10 cellular contexts compared by ENCODE assay signal in the genomic region with DNA sequence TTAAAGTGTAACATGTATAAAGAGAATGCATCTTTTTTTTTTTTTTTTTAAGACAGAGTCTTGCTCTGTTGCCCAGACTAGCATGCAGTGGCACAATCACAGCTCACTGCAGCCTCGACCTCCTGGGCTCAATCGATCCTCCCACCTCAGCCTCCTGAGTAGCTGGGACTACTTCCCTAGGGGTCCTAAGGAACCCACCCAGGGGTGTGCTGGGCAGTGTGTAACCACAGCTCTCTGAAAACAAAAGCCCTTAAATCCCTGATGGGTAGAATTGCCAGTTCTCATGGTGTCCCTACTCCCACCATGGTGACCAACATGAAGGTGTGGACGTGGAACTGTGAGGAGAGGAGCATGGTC.
DNase-seq lines count a peak whose midpoint lies in the region; ATAC-seq and TF ChIP-seq lines count a peak whose summit lies in the region.
"Had no signal": no experiment of that assay in that cellular context is flagged by ENCODE, and none has a peak within 500 bp of the region (broad histone marks: within the 10 kb centered on the region; RNA-seq: fewer than 3 reads in every experiment).

No MANE protein-coding gene starts in this region.

- H3K4me1 ChIP-seq in CD8-positive, alpha-beta T cell (ENCODE audit: insufficient read depth, low read length) = peaks cover 47% of the 10 kb centered on the region
- H3K4me1 ChIP-seq in left lung (peaks cover 41 to 64% of the 10 kb centered on the region in 2 donors), gastroesophageal sphincter (peaks cover 11 to 57% (median 32%) of the 10 kb centered on the region in 3 donors)

- no peak for TF ChIP-seq EP300 in gastroesophageal sphincter (IDR thresholded peaks at IDR 0.05)

- H3K4me3 ChIP-seq in CD8-positive, alpha-beta T cell (ENCODE audit: low read depth, low read length) = no peak overlapping the region
- H3K4me3 ChIP-seq in left lung (no peak overlapping the region), gastroesophageal sphincter (no peak overlapping the region)
- H3K4me3 ChIP-seq: esophagus muscularis mucosa had no signal

- H3K4me1 Mint-ChIP-seq in CD8-positive, alpha-beta T cell (ENCODE audit: low read depth) = peaks cover 36% of the 10 kb centered on the region

- ATAC-seq in CD8-positive, alpha-beta T cell = peak; percentile 6
- peak; percentile 11 for ATAC-seq in GM21390 (IDR thresholded peaks at IDR 0.05; ENCODE audit: unreplicated experiment)
- ATAC-seq in HG03460 (IDR thresholded peaks at IDR 0.05; ENCODE audit: unreplicated experiment) = peak; percentile 6
- no peak for ATAC-seq in left lung
- ATAC-seq in HG02884 (IDR thresholded peaks at IDR 0.05; ENCODE audit: unreplicated experiment) = no peak
- no peak for ATAC-seq in gastroesophageal sphincter

- H3K36me3 Mint-ChIP-seq in CD8-positive, alpha-beta T cell = no peaks in the 10 kb centered on the region

- POLR2A ChIA-PET in CD8-positive, alpha-beta T cell (lab: Charles Lee) = no interaction called here

- no peak overlapping the region for H3K4me3 Mint-ChIP-seq in CD8-positive, alpha-beta T cell

- H3K36me3 ChIP-seq in CD8-positive, alpha-beta T cell (ENCODE audit: insufficient read depth, low read length) = no peaks in the 10 kb centered on the region
- H3K36me3 ChIP-seq in left lung (no peaks in the 10 kb centered on the region), gastroesophageal sphincter (no peaks in the 10 kb centered on the region)
- H3K36me3 ChIP-seq: esophagus muscularis mucosa had no signal

- no peaks in the 10 kb centered on the region for H3K27me3 Mint-ChIP-seq in CD8-positive, alpha-beta T cell (ENCODE audit: low read depth)

- no peak overlapping the region for H3K27ac ChIP-seq in CD8-positive, alpha-beta T cell (ENCODE audit: low read depth, low read length)
- H3K27ac ChIP-seq in left lung (peak overlapping the region; percentile 71 to 78), gastroesophageal sphincter (peak overlapping the region in 1 of 4 donors; percentile 30)

- H3K9me3 Mint-ChIP-seq in CD8-positive, alpha-beta T cell = no peaks in the 10 kb centered on the region
- H3K9me3 Mint-ChIP-seq: activated T-cell treated with anti-CD3 and anti-CD28 coated beads, Interleukin-2, amount 50 U/mL, for 4 hours had no signal

- WGBS in gastroesophageal sphincter (ENCODE audit: low coverage in 1 of 2), 2 donors = 67 to 82% methylated on average over 1 to 2 of the region's 3 CpGs

- CTCF ChIA-PET in CD8-positive, alpha-beta T cell (lab: Charles Lee) = interaction anchor here (0.7 to 1.5 kb wide), 4 partner anchors 10 to 167 kb away, joined by 3 to 6 read pairs (median 4); no protein-coding TSS in a partner anchor

- no peak for TF ChIP-seq POLR2A in gastroesophageal sphincter (IDR thresholded peaks at IDR 0.05)

- peak in 1 of 7 experiments; percentile 32 for DNase-seq in CD8-positive, alpha-beta T cell
- DNase-seq in left lung (no peak), COLO668 (lab: John Stamatoyannopoulos, UW; ENCODE audit: unreplicated experiment) (no peak), DMS79 treated with DMSO at 0.1 percent for 48 hours (lab: John Stamatoyannopoulos, UW) (no peak)
- DNase-seq: activated T-cell treated with anti-CD3 and anti-CD28 coated beads, Interleukin-2, amount 50 U/mL, for 4 hours had no signal

- intact Hi-C loops in CD8-positive, alpha-beta T cell (cut with DNase I, micrococcal nuclease) = no loop called here
- intact Hi-C loops in left lung (cut with DNase I) = no loop called here

- peak overlapping the region; percentile 60 for H3K27ac Mint-ChIP-seq in CD8-positive, alpha-beta T cell

- no peak for TF ChIP-seq CTCF in CD8-positive, alpha-beta T cell (IDR thresholded peaks at IDR 0.05)
- no peak for TF ChIP-seq CTCF in left lung (IDR thresholded peaks at IDR 0.05)
- TF ChIP-seq CTCF in gastroesophageal sphincter (IDR thresholded peaks at IDR 0.05) = no peak

- H3K9me3 ChIP-seq in CD8-positive, alpha-beta T cell (ENCODE audit: low read length) = no peaks in the 10 kb centered on the region
- no peaks in the 10 kb centered on the region for H3K9me3 ChIP-seq in left lung
- H3K9me3 ChIP-seq in gastroesophageal sphincter = no peaks in the 10 kb centered on the region
- H3K9me3 ChIP-seq: esophagus muscularis mucosa had no signal

- H3K27me3 ChIP-seq in CD8-positive, alpha-beta T cell (ENCODE audit: insufficient read depth, low read length) = no peaks in the 10 kb centered on the region
- H3K27me3 ChIP-seq in left lung (no peaks in the 10 kb centered on the region), gastroesophageal sphincter (no peaks in the 10 kb centered on the region)
- H3K27me3 ChIP-seq: esophagus muscularis mucosa had no signal

Comparison
In these comparisons a context has a peak if more than half of its experiments do, and no peak if none do; other contexts are left out.
1. ATAC-seq: peak in CD8-positive, alpha-beta T cell (single experiment), GM21390 (single experiment) and HG03460 (single experiment); none in left lung (single experiment), HG02884 (single experiment) and gastroesophageal sphincter (single experiment).